ENCODE assay signal across 11 cellular contexts in genomic region chr5:98588225-98588624, GRCh38.
"Had no signal": no experiment of that assay in that cellular context is flagged by ENCODE, and none has a peak within 500 bp of the region (broad histone marks: within the 10 kb centered on the region; RNA-seq: fewer than 3 reads in every experiment).

No MANE protein-coding gene starts in this region.

- H3K27ac ChIP-seq: brain microvascular endothelial cell, thyroid gland, vagina had no signal

- H3K4me3 ChIP-seq: smooth muscle cell, thyroid gland, vagina had no signal

- H3K4me2 ChIP-seq: smooth muscle cell had no signal

- H3K4me1 ChIP-seq: thyroid gland had no signal

- H3K36me3 ChIP-seq: brain microvascular endothelial cell, thyroid gland, vagina had no signal

- ATAC-seq: left ventricle myocardium superior; right cardiac atrium; stimulated activated effector memory CD8-positive, alpha-beta T cell treated with anti-CD3 and anti-CD28 coated beads, Interleukin-12 subunit alpha, Interleukin-12 subunit beta, amount 100 ng/mL, for 72 hours had no signal

- DNase-seq: amygdala, brain microvascular endothelial cell, cerebellar nuclear complex, left ventricle myocardium superior, naive B cell, right cardiac atrium, T-helper 2 cell, thyroid gland had no signal

- H3K9me3 ChIP-seq: thyroid gland, vagina had no signal

- H3K27me3 ChIP-seq: brain microvascular endothelial cell, thyroid gland, vagina had no signal
